In the genomic region with DNA sequence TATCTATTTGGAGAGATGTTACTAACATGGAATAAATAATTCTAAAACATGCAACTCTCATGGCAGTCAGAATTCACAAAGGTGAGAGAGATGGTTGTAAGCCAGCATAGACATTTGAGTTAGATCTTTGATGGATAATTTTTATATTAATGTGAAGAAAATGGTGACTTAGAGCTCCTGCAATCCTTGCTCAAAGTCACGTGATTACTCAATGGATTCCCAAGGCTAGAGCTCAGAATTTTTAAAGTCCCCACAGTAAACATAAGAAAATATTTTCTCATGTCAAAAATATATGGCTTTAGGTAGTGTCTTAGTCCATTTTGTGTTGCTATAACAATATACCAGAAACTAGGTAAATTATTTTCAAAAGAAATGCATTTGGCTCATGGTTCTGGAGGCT, we compare ENCODE assay signal across 28 cellular contexts.
"Had no signal": no experiment of that assay in that cellular context is flagged by ENCODE, and none has a peak within 500 bp of the region (broad histone marks: within the 10 kb centered on the region; RNA-seq: fewer than 3 reads in every experiment).

No MANE protein-coding gene starts in this region.

- ATAC-seq: effector memory CD8-positive, alpha-beta T cell; esophagus mucosa; foreskin keratinocyte; gastrocnemius medialis; gastroesophageal sphincter; heart left ventricle; heart right ventricle had no signal

- H3K4me2 ChIP-seq: hepatocyte had no signal

- FAIRE-seq: endometrium, endothelial cell of umbilical vein, frontal cortex had no signal

- H3K4me3 ChIP-seq: colonic mucosa, coronary artery, dorsolateral prefrontal cortex, esophagus muscularis mucosa, esophagus squamous epithelium, gastrocnemius medialis, gastroesophageal sphincter, heart left ventricle, heart right ventricle, hepatocyte had no signal

- H3K27me3 ChIP-seq: colonic mucosa, dorsolateral prefrontal cortex, esophagus muscularis mucosa, esophagus squamous epithelium, gastrocnemius medialis, gastroesophageal sphincter, heart right ventricle, hepatocyte had no signal

- H2AFZ ChIP-seq: hepatocyte had no signal

- H3K4me1 ChIP-seq: colonic mucosa, esophagus squamous epithelium, foreskin keratinocyte, gastrocnemius medialis, heart left ventricle, heart right ventricle had no signal

- H3K9me3 ChIP-seq: colonic mucosa, esophagus muscularis mucosa, esophagus squamous epithelium, gastrocnemius medialis, gastroesophageal sphincter, heart left ventricle, heart right ventricle had no signal

- DNase-seq: colonic mucosa; cortex of kidney; dermis blood vessel endothelial cell; dorsolateral prefrontal cortex; effector CD4-positive, alpha-beta T cell; effector CD8-positive, alpha-beta T cell; effector memory CD4-positive, alpha-beta T cell; effector memory CD8-positive, alpha-beta T cell; endodermal cell; erythroblast; esophagus squamous epithelium; foreskin fibroblast; foreskin keratinocyte; foreskin melanocyte; gastrocnemius medialis; glutamatergic neuron; head of caudate nucleus; heart left ventricle; heart right ventricle had no signal

- H3K27ac ChIP-seq: colonic mucosa, coronary artery, dorsolateral prefrontal cortex, epithelial cell of prostate, esophagus muscularis mucosa, esophagus squamous epithelium, foreskin keratinocyte, gastrocnemius medialis, gastroesophageal sphincter, heart left ventricle, heart right ventricle, hepatocyte had no signal

- H3K79me2 ChIP-seq: hepatocyte had no signal

- H3K36me3 ChIP-seq: colonic mucosa, esophagus muscularis mucosa, esophagus squamous epithelium, gastrocnemius medialis, gastroesophageal sphincter, heart left ventricle, heart right ventricle had no signal
